8 cellular contexts compared by ENCODE assay signal in genomic region chr6:53066059-53066406, GRCh38. TPM values are rescaled to one million over a fixed set of nuclear protein-coding genes. Genes with fewer than 3 reads are reported as not detected.
DNase-seq lines count a peak whose midpoint lies in the region; ATAC-seq and TF ChIP-seq lines count a peak whose summit lies in the region.

No MANE protein-coding gene starts in this region.

- peak; percentile 12 for DNase-seq in NCI-H2029 (lab: John Stamatoyannopoulos, UW)
- DNase-seq in NCI-H2029 treated with DMSO at 0.1 percent for 48 hours (lab: John Stamatoyannopoulos, UW) = no peak
- DNase-seq in NT2/D1 (ENCODE audit: low read depth, low spot score) = no peak
- DNase-seq in activated naive CD4-positive, alpha-beta T cell treated with Interleukin-2 at 50 U/mL for 16 hours = peak; percentile 30
- DNase-seq in foreskin keratinocyte = no peak
- DNase-seq in nephron progenitor cell = peak; percentile 42
- DNase-seq in tibial artery = peak; percentile 23 to 72
- DNase-seq in amniotic stem cell (lab: John Stamatoyannopoulos, UW) = no peak

- H3K9me3 ChIP-seq in NT2/D1 (ENCODE audit: insufficient read depth, low read length) (no peaks in the 10 kb centered on the region), tibial artery (no peaks in the 10 kb centered on the region)

- no peaks in the 10 kb centered on the region for H3K9me3 Mint-ChIP-seq in nephron progenitor cell

- H3K4me1 ChIP-seq in NT2/D1 (ENCODE audit: insufficient read depth, insufficient read length) (no peaks in the 10 kb centered on the region), foreskin keratinocyte (no peaks in the 10 kb centered on the region), tibial artery (peaks cover 0 to 41% (median 21%) of the 10 kb centered on the region in 4 donors)

- H3K27me3 ChIP-seq in NT2/D1 (ENCODE audit: insufficient read depth, insufficient read length) (no peaks in the 10 kb centered on the region), foreskin keratinocyte (no peaks in the 10 kb centered on the region), tibial artery (no peaks in the 10 kb centered on the region)

- H3K27ac ChIP-seq in foreskin keratinocyte (no peak overlapping the region), tibial artery (peak overlapping the region; percentile 92 to 96)

- H3K4me1 Mint-ChIP-seq in nephron progenitor cell = peaks cover 32% of the 10 kb centered on the region

- H3K36me3 ChIP-seq in NT2/D1 (ENCODE audit: insufficient read depth, insufficient read length, low read length) (peaks cover 5% of the 10 kb centered on the region), tibial artery (no peaks in the 10 kb centered on the region)

- H3K27me3 Mint-ChIP-seq in nephron progenitor cell (ENCODE audit: low read depth, poor library complexity) = peaks cover 4% of the 10 kb centered on the region

- no peak overlapping the region for H3K27ac Mint-ChIP-seq in nephron progenitor cell

- ATAC-seq in foreskin keratinocyte = peak; percentile 38

- H3K36me3 Mint-ChIP-seq in nephron progenitor cell (ENCODE audit: low read depth) = peaks cover 5% of the 10 kb centered on the region

- intact Hi-C loops in tibial artery (cut with DNase I; ENCODE audit: low total_unique reads) = no loop called here

- peak overlapping the region; percentile 88 for H3K9ac ChIP-seq in NT2/D1 (ENCODE audit: insufficient read length, low read depth)

- peak overlapping the region; percentile 97 for H3K4me3 Mint-ChIP-seq in nephron progenitor cell

- no peak for TF ChIP-seq CTCF in foreskin keratinocyte (conservative IDR thresholded peaks at IDR 0.05)
- no peak for TF ChIP-seq CTCF in nephron progenitor cell (IDR thresholded peaks at IDR 0.05)
- no peak for TF ChIP-seq CTCF in tibial artery (IDR thresholded peaks at IDR 0.05)

- H3K4me3 ChIP-seq in NT2/D1 (ENCODE audit: insufficient read length, low read depth) = peak overlapping the region; percentile 72
- H3K4me3 ChIP-seq in tibial artery = peak overlapping the region; percentile 72 to 87

RNA-seq across cellular contexts. Expression of gene FBXO9, which starts 0.8 kb away (rescaled TPM):
- 43.2 and 45.5 TPM in 2 replicates for total RNA-seq in foreskin keratinocyte
- 25.6 and 29.7 TPM in 2 replicates for polyA plus RNA-seq in foreskin keratinocyte

RNA-seq across cellular contexts. Expression of gene CILK1, which starts 4.4 kb away (rescaled TPM):
- 6.8 and 7.2 TPM in 2 replicates for total RNA-seq in foreskin keratinocyte
- 1.6 and 1.8 TPM in 2 replicates for polyA plus RNA-seq in foreskin keratinocyte

Comparison
In these comparisons a context has a peak if more than half of its experiments do, and no peak if none do; other contexts are left out.
1. DNase-seq: peak in NCI-H2029 (single experiment), activated naive CD4-positive, alpha-beta T cell treated with Interleukin-2 at 50 U/mL for 16 hours (single experiment), nephron progenitor cell (single experiment) and tibial artery (2 of 2); none in NCI-H2029 treated with DMSO at 0.1 percent for 48 hours (single experiment), NT2/D1 (single experiment), foreskin keratinocyte (0 of 2) and amniotic stem cell (single experiment).